Comparison of ENCODE assay signal across 23 cellular contexts in genomic region chr1:90840323-90840722, GRCh38.
"Had no signal": no experiment of that assay in that cellular context is flagged by ENCODE, and none has a peak within 500 bp of the region (broad histone marks: within the 10 kb centered on the region; RNA-seq: fewer than 3 reads in every experiment).

No MANE protein-coding gene starts in this region.

- H3K27me3 ChIP-seq: ovary, testis had no signal

- H3K4me2 ChIP-seq: hepatocyte had no signal

- H3K79me2 ChIP-seq: hepatocyte had no signal

- DNase-seq: cortex of kidney; dorsolateral prefrontal cortex; effector CD8-positive, alpha-beta T cell; foreskin melanocyte; head of caudate nucleus; kidney; left cardiac atrium; left ventricle myocardium inferior; lower lobe of right lung; natural killer cell; nucleus accumbens; ovary; right cardiac atrium; stimulated activated CD4-positive, alpha-beta T cell treated with anti-CD3 and anti-CD28 coated beads, Interleukin-4, amount 100 ng/mL, for 1 hour; stimulated activated CD8-positive, alpha-beta memory T cell treated with anti-CD3 and anti-CD28 coated beads, Interleukin-4, amount 100 ng/mL, for 48 hours; stimulated activated naive CD8-positive, alpha-beta T cell treated with anti-CD3 and anti-CD28 coated beads, Interleukin-15, amount 100 ng/mL, for 72 hours; testis had no signal

- H3K9me3 Mint-ChIP-seq: mesothelial cell of epicardium; natural killer cell; neural crest cell; stimulated activated effector memory CD8-positive, alpha-beta T cell treated with anti-CD3 and anti-CD28 coated beads, Interleukin-12 subunit alpha, Interleukin-12 subunit beta, amount 100 ng/mL, for 72 hours had no signal

- H3K4me3 Mint-ChIP-seq: memory B cell; mesothelial cell of epicardium; natural killer cell; neural crest cell; stimulated activated effector memory CD8-positive, alpha-beta T cell treated with anti-CD3 and anti-CD28 coated beads, Interleukin-12 subunit alpha, Interleukin-12 subunit beta, amount 100 ng/mL, for 72 hours; stimulated activated naive CD8-positive, alpha-beta T cell treated with anti-CD3 and anti-CD28 coated beads, Interleukin-15, amount 100 ng/mL, for 72 hours had no signal

- H3K27ac Mint-ChIP-seq: memory B cell; mesothelial cell of epicardium; natural killer cell; stimulated activated effector memory CD8-positive, alpha-beta T cell treated with anti-CD3 and anti-CD28 coated beads, Interleukin-12 subunit alpha, Interleukin-12 subunit beta, amount 100 ng/mL, for 72 hours; stimulated activated naive CD8-positive, alpha-beta T cell treated with anti-CD3 and anti-CD28 coated beads, Interleukin-15, amount 100 ng/mL, for 72 hours had no signal

- H3K9me3 ChIP-seq: left ventricle myocardium inferior, lower lobe of right lung, ovary, testis, tibial nerve had no signal

- H3K4me3 ChIP-seq: dorsolateral prefrontal cortex, hepatocyte, left ventricle myocardium inferior, lower lobe of right lung, ovary, testis, tibial nerve had no signal

- ATAC-seq: left cardiac atrium; lower lobe of right lung; natural killer cell; right cardiac atrium; stimulated activated effector memory CD8-positive, alpha-beta T cell treated with anti-CD3 and anti-CD28 coated beads, Interleukin-12 subunit alpha, Interleukin-12 subunit beta, amount 100 ng/mL, for 72 hours; stimulated activated naive CD8-positive, alpha-beta T cell treated with anti-CD3 and anti-CD28 coated beads, Interleukin-15, amount 100 ng/mL, for 72 hours had no signal

- H3K27ac ChIP-seq: dorsolateral prefrontal cortex, hepatocyte, left ventricle myocardium inferior, lower lobe of right lung, ovary, testis, tibial nerve had no signal

- H3K36me3 Mint-ChIP-seq: memory B cell; mesothelial cell of epicardium; natural killer cell; stimulated activated effector memory CD8-positive, alpha-beta T cell treated with anti-CD3 and anti-CD28 coated beads, Interleukin-12 subunit alpha, Interleukin-12 subunit beta, amount 100 ng/mL, for 72 hours had no signal

- H3K36me3 ChIP-seq: left ventricle myocardium inferior, lower lobe of right lung, ovary, tibial nerve had no signal

- H2AFZ ChIP-seq: hepatocyte had no signal
